In genomic region chr3:64098686-64099085, GRCh38 we compare ENCODE assay signal across 18 cellular contexts.
"Had no signal": no experiment of that assay in that cellular context is flagged by ENCODE, and none has a peak within 500 bp of the region (broad histone marks: within the 10 kb centered on the region; RNA-seq: fewer than 3 reads in every experiment).

No MANE protein-coding gene starts in this region.

- DNase-seq: effector memory CD8-positive, alpha-beta T cell; heart left ventricle; hippocampal formation; kidney glomerular epithelial cell; mucosa of descending colon; natural killer cell; ovary; sigmoid colon; stimulated activated naive CD4-positive, alpha-beta T cell; stomach; substantia nigra; transverse colon had no signal

- H3K27ac ChIP-seq: heart left ventricle, ovary, right atrium auricular region, sigmoid colon, skin epidermis, stomach, thoracic aorta, transverse colon had no signal

- H3K4me1 ChIP-seq: right atrium auricular region had no signal

- H3K27me3 ChIP-seq: heart left ventricle, ovary, right atrium auricular region, sigmoid colon, stomach, transverse colon had no signal

- ATAC-seq: effector memory CD8-positive, alpha-beta T cell; heart left ventricle; left lobe of liver; mucosa of descending colon; natural killer cell had no signal

- H3K4me1 Mint-ChIP-seq: natural killer cell had no signal

- H3K4me3 Mint-ChIP-seq: dendritic cell treated with granulocyte-macrophage colony-stimulating factor and Interleukin-4, amounts not matched to agents 40 ng/mL and 50 ng/mL, for 4 days; effector memory CD8-positive, alpha-beta T cell; natural killer cell; neural crest cell had no signal

- H3K9me3 ChIP-seq: heart left ventricle, mucosa of descending colon, ovary, right atrium auricular region, sigmoid colon, stomach, thoracic aorta, transverse colon had no signal

- H3K4me3 ChIP-seq: heart left ventricle, mucosa of descending colon, ovary, right atrium auricular region, sigmoid colon, skin epidermis, stomach, thoracic aorta, transverse colon had no signal

- H3K27ac Mint-ChIP-seq: dendritic cell treated with granulocyte-macrophage colony-stimulating factor and Interleukin-4, amounts not matched to agents 40 ng/mL and 50 ng/mL, for 4 days; effector memory CD8-positive, alpha-beta T cell; natural killer cell had no signal

- H3K36me3 Mint-ChIP-seq: natural killer cell had no signal

- H3K9me3 Mint-ChIP-seq: dendritic cell treated with granulocyte-macrophage colony-stimulating factor and Interleukin-4, amounts not matched to agents 40 ng/mL and 50 ng/mL, for 4 days; natural killer cell; neural crest cell had no signal

- H3K27me3 Mint-ChIP-seq: dendritic cell treated with granulocyte-macrophage colony-stimulating factor and Interleukin-4, amounts not matched to agents 40 ng/mL and 50 ng/mL, for 4 days had no signal
